11 cellular contexts compared by ENCODE assay signal in the genomic region with DNA sequence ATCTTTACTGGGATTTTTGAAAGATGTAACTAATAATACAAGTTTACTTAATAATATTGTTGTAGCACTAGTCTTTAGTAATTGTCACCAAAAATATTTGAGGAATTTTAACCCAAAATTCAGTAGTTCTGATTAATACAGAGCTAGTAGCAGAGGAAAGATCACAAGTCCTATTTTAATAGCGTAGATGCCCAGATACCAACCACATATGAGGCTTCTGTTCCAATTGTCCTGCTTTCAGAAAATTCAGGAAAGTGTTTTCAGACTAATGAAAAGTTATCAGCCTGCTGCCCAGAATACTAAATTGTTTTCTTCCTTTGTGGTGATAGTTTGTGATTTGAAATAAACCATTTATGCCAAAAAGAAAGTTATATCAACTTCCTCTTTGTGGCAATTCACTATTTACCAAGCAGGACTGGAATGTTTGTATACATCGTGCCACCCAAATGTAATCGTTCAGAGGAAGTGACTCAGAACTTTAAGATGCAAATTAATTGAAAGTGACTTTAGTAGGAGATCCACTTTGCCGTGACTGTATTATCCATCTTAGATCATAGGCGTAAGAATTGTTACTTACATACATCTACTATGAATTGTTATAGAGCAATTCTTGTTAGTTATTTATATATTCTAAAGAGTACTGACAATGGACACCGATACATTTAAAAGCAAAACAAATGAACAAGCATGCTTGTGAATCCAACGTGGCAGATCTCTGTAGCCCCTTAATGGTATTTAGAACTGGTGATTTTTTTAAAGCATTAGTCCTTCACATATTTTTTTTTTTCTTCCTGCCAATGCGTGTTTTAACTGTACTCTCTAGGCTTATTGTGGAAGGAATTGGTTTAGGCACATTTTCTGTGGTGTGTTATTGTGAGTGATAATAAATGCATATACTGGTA.
DNase-seq lines count a peak whose midpoint lies in the region; ATAC-seq and TF ChIP-seq lines count a peak whose summit lies in the region.
"Had no signal": no experiment of that assay in that cellular context is flagged by ENCODE, and none has a peak within 500 bp of the region (broad histone marks: within the 10 kb centered on the region; RNA-seq: fewer than 3 reads in every experiment).

No MANE protein-coding gene starts in this region.

- no peak overlapping the region for H2AFZ ChIP-seq in ACC112 (ENCODE audit: low read length, unreplicated experiment)

- H3K4me3 ChIP-seq in ACC112 (ENCODE audit: low read depth, low read length) (peak overlapping the region; percentile 43), right cardiac atrium (ENCODE audit: low read length) (no peak overlapping the region)
- H3K4me3 ChIP-seq: heart right ventricle had no signal

- intact Hi-C loops in right cardiac atrium (cut with DNase I), result no loop called here

- in situ Hi-C loops in GM13976 (cut with MboI; ENCODE audit: low sequenced_read_pairs, unreplicated experiment), result no loop called here

- no peaks in the 10 kb centered on the region for H3K79me2 ChIP-seq in ACC112 (ENCODE audit: control insufficient read depth, insufficient read depth, low read length, unreplicated experiment)

- DNase-seq in Kasumi-1 (lab: John Stamatoyannopoulos, UW) (peak; percentile 28 to 54), dedifferentiated amniotic fluid mesenchymal stem cell (ENCODE audit: extremely low spot score) (peak; percentile 73), GM13976 (ENCODE audit: low spot score) (no peak), right cardiac atrium (no peak)
- no peak for DNase-seq in stimulated activated CD8-positive, alpha-beta memory T cell treated with anti-CD3 and anti-CD28 coated beads, Interleukin-4, amount 100 ng/mL, for 48 hours
- no peak for DNase-seq in activated CD8-positive, alpha-beta memory T cell treated with anti-CD3 and anti-CD28 coated beads for 24 hours
- DNase-seq: activated CD4-positive, alpha-beta T cell treated with anti-CD3 and anti-CD28 coated beads, Interleukin-2, amount 10 ng/mL, durations not matched to agents 24 days and 14 days; heart right ventricle had no signal

- H3K27ac ChIP-seq in ACC112 (ENCODE audit: low read depth, low read length) (peak overlapping the region; percentile 84), right cardiac atrium (ENCODE audit: low read length) (no peak overlapping the region)
- H3K27ac ChIP-seq: heart right ventricle, KMS-11 had no signal

- 70% methylated on average over 8 of the region's 8 CpGs for WGBS in right cardiac atrium

- peaks cover 35% of the 10 kb centered on the region for H3K4me1 ChIP-seq in ACC112 (ENCODE audit: control insufficient read depth, insufficient read depth, low read length, unreplicated experiment)
- no peaks in the 10 kb centered on the region for H3K4me1 ChIP-seq in right cardiac atrium (ENCODE audit: control insufficient read depth, insufficient read depth, low read length)
- H3K4me1 ChIP-seq: heart right ventricle had no signal

- no peak for TF ChIP-seq CTCF in GM13976 (IDR thresholded peaks at IDR 0.05; ENCODE audit: borderline replicate concordance, control extremely low read depth, extremely low read depth, insufficient read depth, missing control alignments)

- H3K36me3 ChIP-seq in ACC112 (ENCODE audit: insufficient read depth, low read length), result peaks cover 13% of the 10 kb centered on the region; the same call in 1 of the 2 replicates
- H3K36me3 ChIP-seq: heart right ventricle had no signal

- ATAC-seq in GM21529 (IDR thresholded peaks at IDR 0.05; ENCODE audit: unreplicated experiment), result peak; percentile 75
- ATAC-seq in right cardiac atrium, result no peak
- ATAC-seq: heart right ventricle had no signal

- H3K27me3 ChIP-seq in ACC112 (ENCODE audit: insufficient read depth, low read length) (no peaks in the 10 kb centered on the region), right cardiac atrium (ENCODE audit: control insufficient read depth, insufficient read depth) (no peaks in the 10 kb centered on the region)
- H3K27me3 ChIP-seq: heart right ventricle had no signal

- no peaks in the 10 kb centered on the region for H3K9me3 ChIP-seq in right cardiac atrium (ENCODE audit: control insufficient read depth, low read length)
- H3K9me3 ChIP-seq: heart right ventricle had no signal

Comparison
In these comparisons a context has a peak if more than half of its experiments do, and no peak if none do; other contexts are left out.
1. DNase-seq: peak in Kasumi-1 (2 of 2) and dedifferentiated amniotic fluid mesenchymal stem cell (single experiment); none in GM13976 (single experiment), right cardiac atrium (0 of 3), stimulated activated CD8-positive, alpha-beta memory T cell treated with anti-CD3 and anti-CD28 coated beads, Interleukin-4, amount 100 ng/mL, for 48 hours (single experiment) and activated CD8-positive, alpha-beta memory T cell treated with anti-CD3 and anti-CD28 coated beads for 24 hours (single experiment).